16 cellular contexts compared by ENCODE assay signal in the genomic region with DNA sequence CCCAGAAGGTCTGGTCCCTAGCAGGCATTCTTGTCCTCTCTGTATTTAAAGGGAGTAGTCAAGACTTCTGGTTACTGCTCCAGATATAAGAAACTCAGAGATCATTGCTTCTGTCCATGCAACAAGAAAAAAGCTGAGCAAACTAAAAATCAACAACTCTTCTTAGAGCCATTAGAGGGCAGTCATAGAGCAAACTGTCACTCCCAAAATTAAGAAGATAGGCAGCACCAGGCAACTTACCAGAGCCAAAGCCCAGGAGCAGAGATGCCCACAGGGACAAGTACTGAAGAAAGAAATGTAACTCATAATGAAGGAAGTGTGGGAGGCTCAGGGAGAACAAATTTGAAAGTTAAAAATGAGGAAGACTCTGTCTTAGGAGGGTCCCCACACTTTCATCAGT.
DNase-seq lines count a peak whose midpoint lies in the region; ATAC-seq and TF ChIP-seq lines count a peak whose summit lies in the region.
"Had no signal": no experiment of that assay in that cellular context is flagged by ENCODE, and none has a peak within 500 bp of the region (broad histone marks: within the 10 kb centered on the region; RNA-seq: fewer than 3 reads in every experiment).

No MANE protein-coding gene starts in this region.

- H3K36me3 ChIP-seq in neuronal stem cell (replicated peaks in 1 of 2; ENCODE audit: control insufficient read depth in 2 of 2, insufficient read depth in 2 of 2, low read length in 2 of 2) (no peaks in the 10 kb centered on the region), gastrocnemius medialis (no peaks in the 10 kb centered on the region)
- H3K36me3 ChIP-seq: ascending aorta had no signal

- H2BK15ac ChIP-seq in neuronal stem cell (ENCODE audit: low read length), result no peak overlapping the region

- H2AFZ ChIP-seq in neuronal stem cell (ENCODE audit: low read length), result peak overlapping the region; percentile 58

- H3K9ac ChIP-seq in neuronal stem cell (ENCODE audit: low read depth, low read length, poor library complexity), result no peak overlapping the region

- no peak overlapping the region for H2BK120ac ChIP-seq in neuronal stem cell (ENCODE audit: low read depth, low read length)

- no peak overlapping the region for H3K4ac ChIP-seq in neuronal stem cell (ENCODE audit: low read length)

- H4K91ac ChIP-seq in neuronal stem cell (ENCODE audit: low read depth, low read length, poor library complexity), result no peak overlapping the region

- H3K79me1 ChIP-seq in neuronal stem cell (ENCODE audit: low read depth, low read length), result no peaks in the 10 kb centered on the region

- H3K27ac Mint-ChIP-seq in activated CD4-positive, alpha-beta T cell treated with anti-CD3 and anti-CD28 coated beads for 36 hours, result no peak overlapping the region
- H3K27ac Mint-ChIP-seq: activated CD4-positive, alpha-beta memory T cell treated with anti-CD3 and anti-CD28 coated beads for 36 hours; activated T-helper 2 cell treated with anti-CD3 and anti-CD28 coated beads, Interferon-gamma antibody, Interleukin-2, Interleukin-4, amounts not matched to agents 10 μg/mL and 5 μg/mL and 100 μg/mL, durations not matched to agents 14 hours and 24 hours and 36 hours; mesothelial cell of epicardium; T-helper 1 cell treated with Interleukin-12 subunit alpha and Interleukin-12 subunit beta and Interleukin-4 antibody, amounts not matched to agents 30 μg/mL and 1 μg/mL, for 36 hours had no signal

- H3K36me3 Mint-ChIP-seq in activated CD4-positive, alpha-beta T cell treated with anti-CD3 and anti-CD28 coated beads for 36 hours (ENCODE audit: low read depth), result no peaks in the 10 kb centered on the region
- H3K36me3 Mint-ChIP-seq: activated CD4-positive, alpha-beta memory T cell treated with anti-CD3 and anti-CD28 coated beads for 36 hours; mesothelial cell of epicardium had no signal

- TF ChIP-seq POLR2A in NB4 (IDR thresholded peaks at IDR 0.05; ENCODE audit: extremely low read depth, insufficient read length) (no peak), gastrocnemius medialis (IDR thresholded peaks at IDR 0.05) (no peak)

- H3K4me3 ChIP-seq in NB4 (ENCODE audit: low read depth, low read length) (no peak overlapping the region), neuronal stem cell (ENCODE audit: low read length in 2 of 2) (no peak overlapping the region), gastrocnemius medialis (no peak overlapping the region)
- H3K4me3 ChIP-seq: ascending aorta, dorsolateral prefrontal cortex had no signal

- H3K18ac ChIP-seq in neuronal stem cell (ENCODE audit: low read length), result no peak overlapping the region

- H3K14ac ChIP-seq in neuronal stem cell (ENCODE audit: low read length), result no peak overlapping the region

- H2AK5ac ChIP-seq in neuronal stem cell (ENCODE audit: low read depth, low read length), result no peak overlapping the region

- no peaks in the 10 kb centered on the region for H3K4me1 ChIP-seq in neuronal stem cell (ENCODE audit: control insufficient read depth in 2 of 2, insufficient read depth in 1 of 2, low read depth in 1 of 2, low read length in 2 of 2)
- no peaks in the 10 kb centered on the region for H3K4me1 ChIP-seq in gastrocnemius medialis
- H3K4me1 ChIP-seq: ascending aorta had no signal

- H3K23ac ChIP-seq in neuronal stem cell (ENCODE audit: low read depth, low read length, poor library complexity), result no peak overlapping the region

- no peaks in the 10 kb centered on the region for H3K27me3 Mint-ChIP-seq in activated CD4-positive, alpha-beta T cell treated with anti-CD3 and anti-CD28 coated beads for 36 hours
- H3K27me3 Mint-ChIP-seq: activated CD4-positive, alpha-beta memory T cell treated with anti-CD3 and anti-CD28 coated beads for 36 hours had no signal

- in situ Hi-C loops in gastrocnemius medialis (cut with MboI; ENCODE audit: low sequenced_read_pairs in 4 of 4), result no loop called here

- H3K27ac ChIP-seq in neuronal stem cell (replicated peaks; ENCODE audit: low read length) (no peak overlapping the region), gastrocnemius medialis (no peak overlapping the region)
- H3K27ac ChIP-seq: ascending aorta, dorsolateral prefrontal cortex had no signal

- H3K27me3 ChIP-seq in neuronal stem cell (ENCODE audit: control insufficient read depth in 3 of 3, insufficient read depth in 3 of 3, low read depth in 1 of 3, low read length in 3 of 3) (no peaks in the 10 kb centered on the region), gastrocnemius medialis (no peaks in the 10 kb centered on the region)
- H3K27me3 ChIP-seq: ascending aorta, dorsolateral prefrontal cortex had no signal

- CTCF ChIA-PET in activated CD4-positive, alpha-beta T cell treated with anti-CD3 and anti-CD28 coated beads for 36 hours (lab: Charles Lee), result no interaction called here

- no peaks in the 10 kb centered on the region for H3K9me3 ChIP-seq in neuronal stem cell (replicated peaks in 1 of 2; ENCODE audit: control insufficient read depth in 2 of 2, insufficient read depth in 1 of 2, low read depth in 1 of 2, low read length in 2 of 2)
- H3K9me3 ChIP-seq in gastrocnemius medialis, result no peaks in the 10 kb centered on the region
- H3K9me3 ChIP-seq: ascending aorta had no signal

- peaks cover 9% of the 10 kb centered on the region for H3K9me3 Mint-ChIP-seq in activated CD4-positive, alpha-beta T cell treated with anti-CD3 and anti-CD28 coated beads for 36 hours (ENCODE audit: low read depth)
- H3K9me3 Mint-ChIP-seq: mesothelial cell of epicardium had no signal

- intact Hi-C loops in gastrocnemius medialis (cut with DNase I; ENCODE audit: low total_unique reads), result no loop called here
- intact Hi-C loops in activated CD4-positive, alpha-beta T cell treated with anti-CD3 and anti-CD28 coated beads for 36 hours (cut with DNase I, micrococcal nuclease), result no loop called here

- peak; percentile 4 for DNase-seq in NCI-H2171 treated with DMSO at 0.1 percent for 48 hours (lab: John Stamatoyannopoulos, UW)
- no peak for DNase-seq in NCI-H2171 (lab: John Stamatoyannopoulos, UW)
- peak; percentile 20 for DNase-seq in NB4 (ENCODE audit: low read depth)
- DNase-seq in SW480 (ENCODE audit: low spot score), result peak; percentile 49
- DNase-seq in neuronal stem cell (ENCODE audit: low spot score), result no peak
- no peak for DNase-seq in gastrocnemius medialis
- no peak for DNase-seq in activated CD4-positive, alpha-beta T cell treated with anti-CD3 and anti-CD28 coated beads for 36 hours
- DNase-seq: activated CD4-positive, alpha-beta memory T cell treated with anti-CD3 and anti-CD28 coated beads for 36 hours; dorsolateral prefrontal cortex; IMR-90; NCI-H1694 had no signal

- no peak overlapping the region for H4K8ac ChIP-seq in neuronal stem cell (ENCODE audit: low read depth, low read length)

- no peak for ATAC-seq in gastrocnemius medialis
- ATAC-seq in HG02678 (IDR thresholded peaks at IDR 0.05; ENCODE audit: unreplicated experiment), result no peak
- ATAC-seq in activated CD4-positive, alpha-beta T cell treated with anti-CD3 and anti-CD28 coated beads for 36 hours, result no peak

- no peak overlapping the region for H3K4me3 Mint-ChIP-seq in activated CD4-positive, alpha-beta T cell treated with anti-CD3 and anti-CD28 coated beads for 36 hours
- H3K4me3 Mint-ChIP-seq: activated CD4-positive, alpha-beta memory T cell treated with anti-CD3 and anti-CD28 coated beads for 36 hours; mesothelial cell of epicardium; T-helper 1 cell treated with Interleukin-12 subunit alpha and Interleukin-12 subunit beta and Interleukin-4 antibody, amounts not matched to agents 30 μg/mL and 1 μg/mL, for 36 hours had no signal

- H3K4me2 ChIP-seq in neuronal stem cell (ENCODE audit: insufficient read depth, low read length, poor library complexity, severe bottlenecking), result no peak overlapping the region

- no peak overlapping the region for H2BK5ac ChIP-seq in neuronal stem cell (ENCODE audit: low read length)

- TF ChIP-seq CTCF in NB4 (IDR thresholded peaks at IDR 0.05; ENCODE audit: low read depth, low read length) (peak; percentile 9), gastrocnemius medialis (IDR thresholded peaks at IDR 0.05 in 4 of 5, conservative IDR thresholded peaks at IDR 0.05 in 1 of 5) (no peak)

- POLR2A ChIA-PET in activated CD4-positive, alpha-beta T cell treated with anti-CD3 and anti-CD28 coated beads for 36 hours (lab: Charles Lee), result no interaction called here

- no peaks in the 10 kb centered on the region for H3K4me1 Mint-ChIP-seq in activated CD4-positive, alpha-beta T cell treated with anti-CD3 and anti-CD28 coated beads for 36 hours
- H3K4me1 Mint-ChIP-seq: mesothelial cell of epicardium had no signal

- H2BK12ac ChIP-seq in neuronal stem cell (ENCODE audit: low read length), result no peak overlapping the region

Comparison
In these comparisons a context has a peak if more than half of its experiments do, and no peak if none do; other contexts are left out.
1. DNase-seq: peak in NCI-H2171 treated with DMSO at 0.1 percent for 48 hours (single experiment), NB4 (single experiment) and SW480 (single experiment); none in NCI-H2171 (single experiment), neuronal stem cell (single experiment), gastrocnemius medialis (0 of 2) and activated CD4-positive, alpha-beta T cell treated with anti-CD3 and anti-CD28 coated beads for 36 hours (single experiment).